Comparison of ENCODE assay signal across 23 cellular contexts in the genomic region with DNA sequence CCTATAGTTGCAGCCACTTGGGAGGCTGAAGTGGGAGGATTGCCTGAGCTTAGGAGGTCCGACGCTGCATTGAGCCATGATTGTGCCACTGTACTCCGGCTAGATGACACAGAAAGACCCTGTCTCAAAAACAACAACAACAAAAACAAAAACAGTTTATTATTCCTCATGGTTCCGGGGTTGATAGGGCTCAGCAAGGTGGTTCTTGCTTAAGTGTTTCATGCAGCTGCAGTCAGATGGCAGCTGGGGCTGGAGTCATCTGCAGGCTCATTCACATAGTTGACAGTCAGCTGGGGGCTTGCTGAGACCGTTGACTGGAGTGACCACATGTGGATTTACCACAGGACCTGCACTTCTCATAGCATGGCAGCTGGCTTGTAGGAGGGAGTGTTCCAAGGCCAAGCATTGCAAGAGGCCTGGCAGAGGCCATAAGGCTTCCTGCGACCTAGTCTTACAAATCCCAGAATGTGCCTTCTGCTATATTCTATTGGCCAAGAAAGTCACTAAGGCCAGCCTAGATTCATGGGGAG. TPM values are rescaled to one million over a fixed set of nuclear protein-coding genes. Genes with fewer than 3 reads are reported as not detected.
DNase-seq lines count a peak whose midpoint lies in the region; ATAC-seq, FAIRE-seq and TF ChIP-seq lines count a peak whose summit lies in the region.
"Had no signal": no experiment of that assay in that cellular context is flagged by ENCODE, and none has a peak within 500 bp of the region (broad histone marks: within the 10 kb centered on the region; RNA-seq: fewer than 3 reads in every experiment).

No MANE protein-coding gene starts in this region.

- no peaks in the 10 kb centered on the region for H3K9me3 ChIP-seq in gastrocnemius medialis
- H3K9me3 ChIP-seq: A549, Caco-2 had no signal

- H3K4me3 ChIP-seq in bronchial epithelial cell (ENCODE audit: low read depth, low read length) = no peak overlapping the region
- no peak overlapping the region for H3K4me3 ChIP-seq in gastrocnemius medialis
- H3K4me3 ChIP-seq: A549, GM12878 had no signal

- H3K4me1 ChIP-seq in gastrocnemius medialis = no peaks in the 10 kb centered on the region
- H3K4me1 ChIP-seq: A549, Caco-2 had no signal

- peak; percentile 8 to 12 for ATAC-seq in gastrocnemius medialis
- no peak for ATAC-seq in GM18520 (IDR thresholded peaks at IDR 0.05; ENCODE audit: unreplicated experiment)
- ATAC-seq in GM18868 (IDR thresholded peaks at IDR 0.05; ENCODE audit: unreplicated experiment) = no peak
- ATAC-seq: A549; CD8-positive, alpha-beta T cell; GM12878; HCT116 had no signal

- no peak for TF ChIP-seq POLR2A in gastrocnemius medialis (IDR thresholded peaks at IDR 0.05)

- in situ Hi-C loops in gastrocnemius medialis (cut with MboI; ENCODE audit: low sequenced_read_pairs in 4 of 4) = no loop called here

- FAIRE-seq in bronchial epithelial cell (lab: Jason Lieb, UNC) = peak; percentile 66
- FAIRE-seq: A549, G401.6, GM12878, H1 had no signal

- H3K27ac ChIP-seq in gastrocnemius medialis = no peak overlapping the region
- H3K27ac ChIP-seq: A549 had no signal

- H3K27me3 ChIP-seq in bronchial epithelial cell (ENCODE audit: control insufficient read depth, insufficient read depth, low read length) (no peaks in the 10 kb centered on the region), gastrocnemius medialis (no peaks in the 10 kb centered on the region)

- H3K36me3 ChIP-seq in bronchial epithelial cell (ENCODE audit: control insufficient read depth, insufficient read depth, low read length) (peaks cover 3% of the 10 kb centered on the region), gastrocnemius medialis (peaks cover 0 to 13% of the 10 kb centered on the region in 2 donors)

- TF ChIP-seq CTCF in bronchial epithelial cell (IDR thresholded peaks at IDR 0.05; ENCODE audit: insufficient read depth, low read length, severe bottlenecking) (no peak), gastrocnemius medialis (IDR thresholded peaks at IDR 0.05 in 4 of 5, conservative IDR thresholded peaks at IDR 0.05 in 1 of 5) (no peak)

- DNase-seq in LHCN-M2 (ENCODE audit: low read depth) (peak; percentile 22), bronchial epithelial cell (ENCODE audit: low read depth) (no peak), myocyte (ENCODE audit: low read depth) (peak; percentile 45), gastrocnemius medialis (no peak), GM03348 (ENCODE audit: low spot score) (no peak), Ammon's horn (ENCODE audit: low spot score) (no peak)
- DNase-seq: 8988T; ACHN; AML-193; C1 segment of cervical spinal cord; CD8-positive, alpha-beta T cell; DMS153; DND-41; H7 had no signal

- intact Hi-C loops in gastrocnemius medialis (cut with DNase I; ENCODE audit: low total_unique reads) = no loop called here

RNA-seq across cellular contexts. Expression of a gene that starts 28.9 kb away (rescaled TPM):
- total RNA-seq in LHCN-M2 (2014; rRNA removed) (0.26 TPM in 1 of 2 replicates, not detected in the other), bronchial epithelial cell (not detected in 2 replicates), myocyte (0.19 TPM in 1 of 2 replicates, not detected in the other), gastrocnemius medialis (1 to 10 TPM in 3 of 4 donors, not detected in 1; 1.2 to 4.4 (median 2.4) TPM)
- polyA plus RNA-seq in LHCN-M2 (2012) = 1.3 TPM
- polyA plus RNA-seq in myocyte (2012) = 5.1 TPM
- total RNA-seq: Caco-2; CD8-positive, alpha-beta T cell; GM12878 had no signal
- polyA plus RNA-seq: A549, BJ had no signal

RNA-seq across cellular contexts. Expression of a gene that starts 35.5 kb away (rescaled TPM):
- 82.2 and 108 TPM in 2 replicates for total RNA-seq in LHCN-M2 (2014; rRNA removed)
- polyA plus RNA-seq in LHCN-M2 (2012) = 86.2 TPM
- total RNA-seq in bronchial epithelial cell = 51.1 and 75.3 TPM in 2 replicates
- 668 and 741 TPM in 2 replicates for total RNA-seq in myocyte
- 165 TPM for polyA plus RNA-seq in myocyte (2012)
- 100 to 1,000 TPM; 222 to 583 (median 280) TPM for total RNA-seq in gastrocnemius medialis

Comparison
In these comparisons a context has a peak if more than half of its experiments do, and no peak if none do; other contexts are left out.
1. DNase-seq: peak in LHCN-M2 (single experiment) and myocyte (single experiment); none in bronchial epithelial cell (single experiment), gastrocnemius medialis (0 of 2), GM03348 (single experiment) and Ammon's horn (single experiment).
2. ATAC-seq: peak in gastrocnemius medialis (2 of 2); none in GM18520 (single experiment) and GM18868 (single experiment).